ENCODE assay signal across 24 cellular contexts in the genomic region with DNA sequence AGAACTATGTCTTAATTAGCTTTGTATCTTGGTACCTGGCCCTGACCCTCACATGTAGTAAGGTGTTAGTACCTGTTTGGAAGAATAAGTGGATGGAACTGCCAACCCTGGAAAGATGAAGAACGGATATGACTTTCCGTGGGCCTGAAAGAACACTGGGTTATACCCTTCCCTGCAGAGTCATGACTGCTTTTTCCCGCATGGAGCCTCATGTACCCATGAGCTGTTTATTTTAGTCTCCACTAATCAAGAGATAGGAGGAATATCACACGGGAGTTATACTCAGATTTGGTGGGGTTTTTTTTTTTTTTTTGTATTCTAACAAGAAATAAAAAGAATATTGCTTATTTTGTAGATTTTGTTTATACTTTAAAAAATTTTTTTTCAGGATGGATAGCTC. TPM values are rescaled to one million over a fixed set of nuclear protein-coding genes. Genes with fewer than 3 reads are reported as not detected.
"Had no signal": no experiment of that assay in that cellular context is flagged by ENCODE, and none has a peak within 500 bp of the region (broad histone marks: within the 10 kb centered on the region; RNA-seq: fewer than 3 reads in every experiment).

No MANE protein-coding gene starts in this region.

- H3K4me3 ChIP-seq: cardiac muscle cell, K562, Peyer's patch had no signal

- H3K27ac ChIP-seq: brain microvascular endothelial cell, cardiac muscle cell, Peyer's patch, RWPE1 had no signal

- ATAC-seq: activated CD8-positive, alpha-beta memory T cell treated with anti-CD3 and anti-CD28 coated beads, Interleukin-2, amount 10 ng/mL, durations not matched to agents 7 days and 5 days; K562; T-helper 17 cell; WTC11 had no signal

- H3K27ac Mint-ChIP-seq: activated CD8-positive, alpha-beta memory T cell treated with anti-CD3 and anti-CD28 coated beads, Interleukin-2, amount 10 ng/mL, durations not matched to agents 7 days and 5 days; activated naive CD8-positive, alpha-beta T cell treated with anti-CD3 and anti-CD28 coated beads for 36 hours; T-helper 17 cell; WTC11 had no signal

- H3K4me3 Mint-ChIP-seq: activated CD8-positive, alpha-beta memory T cell treated with anti-CD3 and anti-CD28 coated beads, Interleukin-2, amount 10 ng/mL, durations not matched to agents 7 days and 5 days; activated naive CD8-positive, alpha-beta T cell treated with anti-CD3 and anti-CD28 coated beads for 36 hours; T-helper 17 cell; WTC11 had no signal

- H3K9me3 ChIP-seq: Peyer's patch had no signal

- H3K27me3 ChIP-seq: brain microvascular endothelial cell, cardiac muscle cell, Peyer's patch had no signal

- DNase-seq: activated CD4-positive, alpha-beta T cell treated with anti-CD3 and anti-CD28 coated beads for 48 hours; activated CD4-positive, alpha-beta T cell treated with anti-CD3 and anti-CD28 coated beads, Interleukin-2, amount 50 U/mL, for 4 hours; activated CD4-positive, CD25-positive, alpha-beta regulatory T cell treated with anti-CD3 and anti-CD28 coated beads, Interleukin-2, amount 50 U/mL, for 72 hours; activated CD8-positive, alpha-beta memory T cell treated with anti-CD3 and anti-CD28 coated beads, Interleukin-2, amount 10 ng/mL, durations not matched to agents 7 days and 5 days; activated naive CD8-positive, alpha-beta T cell treated with anti-CD3 and anti-CD28 coated beads for 36 hours; brain microvascular endothelial cell; Karpas-422; MM.1S; NCI-H1105 treated with DMSO at 0.1 percent for 48 hours; NCI-H1436 treated with DMSO at 0.1 percent for 48 hours; NCI-H187 treated with DMSO at 0.1 percent for 48 hours; NCI-H2081 treated with DMSO at 0.1 percent for 48 hours; NCI-H446; NCI-H524; Peyer's patch; SIG-M5; T-helper 17 cell; T-helper 9 cell had no signal

- H3K9me3 Mint-ChIP-seq: activated naive CD8-positive, alpha-beta T cell treated with anti-CD3 and anti-CD28 coated beads for 36 hours; WTC11 had no signal

- H3K27me3 Mint-ChIP-seq: activated CD8-positive, alpha-beta memory T cell treated with anti-CD3 and anti-CD28 coated beads, Interleukin-2, amount 10 ng/mL, durations not matched to agents 7 days and 5 days; activated naive CD8-positive, alpha-beta T cell treated with anti-CD3 and anti-CD28 coated beads for 36 hours; T-helper 17 cell had no signal

RNA-seq across cellular contexts. Expression of a gene that starts 21.7 kb away (rescaled TPM):
- total RNA-seq: cardiac muscle cell, cerebellum, K562, Peyer's patch, T-helper 17 cell had no signal
- polyA plus RNA-seq: adipose tissue, K562 had no signal

RNA-seq across cellular contexts. Expression of a gene that starts 57.8 kb away (rescaled TPM):
- total RNA-seq: T-helper 17 cell had no signal
